Comparison of ENCODE assay signal across 9 cellular contexts in the genomic region with DNA sequence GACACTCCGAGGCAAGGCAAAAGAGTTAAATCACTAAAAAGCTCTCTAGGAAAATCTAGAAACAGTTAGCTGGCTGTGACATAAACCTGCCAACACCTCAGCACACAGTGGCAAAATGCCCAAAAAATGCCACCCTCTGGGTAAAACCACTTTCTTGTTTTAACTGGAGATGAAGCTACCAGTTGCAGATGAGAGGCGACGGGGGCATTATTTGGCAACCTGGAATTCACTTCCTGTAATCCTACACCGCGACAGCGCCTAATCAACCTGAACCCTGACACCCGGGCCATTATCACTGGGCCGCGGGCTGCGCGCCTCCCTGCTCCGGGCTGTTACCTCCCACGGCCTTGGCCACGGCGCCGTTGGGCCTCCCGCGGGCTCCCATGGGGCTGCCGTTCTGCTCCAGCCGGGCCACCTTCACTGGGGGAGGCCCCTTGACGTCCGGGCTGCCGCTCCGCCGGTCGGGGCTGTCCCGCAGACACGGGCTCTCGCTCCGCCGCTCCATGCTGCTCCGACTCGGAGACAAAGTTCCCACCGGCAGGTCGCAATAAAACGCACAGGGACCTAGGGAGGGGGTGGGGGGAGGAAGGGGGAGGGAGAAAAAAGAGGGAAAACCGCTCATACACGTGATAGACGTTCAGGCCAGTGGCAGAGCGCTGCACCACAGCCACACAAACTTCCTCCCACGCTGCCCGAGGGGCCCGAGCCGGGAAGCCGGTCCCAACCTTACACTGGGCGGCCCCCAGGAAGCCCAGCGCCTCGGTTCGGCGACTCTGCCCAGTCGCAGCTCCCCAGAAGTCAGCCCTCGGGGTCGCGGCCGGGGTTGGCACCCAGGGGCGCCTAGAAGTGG. TPM values are rescaled to one million over a fixed set of nuclear protein-coding genes. Genes with fewer than 3 reads are reported as not detected.
DNase-seq lines count a peak whose midpoint lies in the region; ATAC-seq and TF ChIP-seq lines count a peak whose summit lies in the region.
"Had no signal": no experiment of that assay in that cellular context is flagged by ENCODE, and none has a peak within 500 bp of the region (broad histone marks: within the 10 kb centered on the region; RNA-seq: fewer than 3 reads in every experiment).

No MANE protein-coding gene starts in this region.

- H3K9me3 Mint-ChIP-seq in activated naive CD4-positive, alpha-beta T cell treated with anti-CD3 and anti-CD28 coated beads, Interleukin-2, amount 10 ng/mL, durations not matched to agents 7 days and 5 days = no peaks in the 10 kb centered on the region
- H3K9me3 Mint-ChIP-seq: activated naive CD4-positive, alpha-beta T cell treated with anti-CD3 and anti-CD28 coated beads, Interleukin-2, amount 50 U/mL, for 72 hours had no signal

- DNase-seq in activated naive CD4-positive, alpha-beta T cell treated with anti-CD3 and anti-CD28 coated beads, Interleukin-2, amount 10 ng/mL, durations not matched to agents 7 days and 5 days = no peak
- no peak for DNase-seq in activated naive CD4-positive, alpha-beta T cell treated with anti-CD3 and anti-CD28 coated beads, Interleukin-2, amount 50 U/mL, for 16 hours
- peak; percentile 41 to 52 for DNase-seq in NCI-H187 (lab: John Stamatoyannopoulos, UW)
- DNase-seq in ascending aorta (ENCODE audit: low spot score in 2 of 2) = no peak
- DNase-seq in left kidney (ENCODE audit: low read depth, low spot score) = peak; percentile 87
- DNase-seq in foreskin melanocyte = no peak

- H3K27ac Mint-ChIP-seq in activated naive CD4-positive, alpha-beta T cell treated with anti-CD3 and anti-CD28 coated beads, Interleukin-2, amount 10 ng/mL, durations not matched to agents 7 days and 5 days = no peak overlapping the region
- H3K27ac Mint-ChIP-seq: activated naive CD4-positive, alpha-beta T cell treated with anti-CD3 and anti-CD28 coated beads, Interleukin-2, amount 50 U/mL, for 72 hours had no signal

- H3K9me3 ChIP-seq in ascending aorta = no peaks in the 10 kb centered on the region

- intact Hi-C loops in ascending aorta (cut with DNase I) = loop anchor here (5.0 kb wide), 2 partner anchors 153 to 573 kb away; no protein-coding TSS in a partner anchor

- H3K36me3 ChIP-seq in ascending aorta = no peaks in the 10 kb centered on the region

- H3K27me3 ChIP-seq in ascending aorta = no peaks in the 10 kb centered on the region

- ATAC-seq in GM21825 (IDR thresholded peaks at IDR 0.05; ENCODE audit: unreplicated experiment) = no peak
- ATAC-seq in HG02981 (IDR thresholded peaks at IDR 0.05; ENCODE audit: unreplicated experiment) = no peak

- H3K4me1 Mint-ChIP-seq in activated naive CD4-positive, alpha-beta T cell treated with anti-CD3 and anti-CD28 coated beads, Interleukin-2, amount 10 ng/mL, durations not matched to agents 7 days and 5 days = peaks cover 28% of the 10 kb centered on the region

- H3K36me3 Mint-ChIP-seq in activated naive CD4-positive, alpha-beta T cell treated with anti-CD3 and anti-CD28 coated beads, Interleukin-2, amount 10 ng/mL, durations not matched to agents 7 days and 5 days = peaks cover 14% of the 10 kb centered on the region

- peaks cover 12 to 23% of the 10 kb centered on the region in 2 donors for H3K4me1 ChIP-seq in ascending aorta

- H3K27me3 Mint-ChIP-seq in activated naive CD4-positive, alpha-beta T cell treated with anti-CD3 and anti-CD28 coated beads, Interleukin-2, amount 10 ng/mL, durations not matched to agents 7 days and 5 days = peaks cover 66% of the 10 kb centered on the region

- TF ChIP-seq CTCF in ascending aorta (IDR thresholded peaks at IDR 0.05) = no peak

- H3K27ac ChIP-seq in ascending aorta = no peak overlapping the region

- H3K4me3 ChIP-seq in ascending aorta = peak overlapping the region; percentile 87 to 98

- H3K4me3 Mint-ChIP-seq in activated naive CD4-positive, alpha-beta T cell treated with anti-CD3 and anti-CD28 coated beads, Interleukin-2, amount 10 ng/mL, durations not matched to agents 7 days and 5 days = peak overlapping the region; percentile 35

- CTCF ChIA-PET in activated naive CD4-positive, alpha-beta T cell treated with anti-CD3 and anti-CD28 coated beads, Interleukin-2, amount 10 ng/mL, durations not matched to agents 7 days and 5 days (lab: Charles Lee) = interaction anchor here (0.9 to 2.3 kb wide), 4 partner anchors 11 to 14 kb away, joined by 3 to 6 read pairs (median 4); no protein-coding TSS in a partner anchor

RNA-seq across cellular contexts. Expression of a gene that starts 2.0 kb away (rescaled TPM):
- total RNA-seq in ascending aorta = 1.2 TPM

Comparison
In these comparisons a context has a peak if more than half of its experiments do, and no peak if none do; other contexts are left out.
1. DNase-seq: peak in NCI-H187 (2 of 2) and left kidney (single experiment); none in activated naive CD4-positive, alpha-beta T cell treated with anti-CD3 and anti-CD28 coated beads, Interleukin-2, amount 10 ng/mL, durations not matched to agents 7 days and 5 days (single experiment), activated naive CD4-positive, alpha-beta T cell treated with anti-CD3 and anti-CD28 coated beads, Interleukin-2, amount 50 U/mL, for 16 hours (single experiment), ascending aorta (0 of 2) and foreskin melanocyte (single experiment).